8 cellular contexts compared by ENCODE assay signal in genomic region chr1:145281037-145281727, GRCh38. TPM values are rescaled to one million over a fixed set of nuclear protein-coding genes. Genes with fewer than 3 reads are reported as not detected.
DNase-seq lines count a peak whose midpoint lies in the region; ATAC-seq, FAIRE-seq and TF ChIP-seq lines count a peak whose summit lies in the region.
"Not testable (repeated sequence)": the region's sequence is repeated elsewhere in the genome, so short reads cannot be mapped to it uniquely, and the experiment has no call there.

No MANE protein-coding gene starts in this region.

- dilution Hi-C loops in endothelial cell of umbilical vein (cut with MboI; ENCODE audit: extremely low pct_ligation_motif_present, low sequenced_read_pairs): not testable (repeated sequence)

- not testable (repeated sequence) for H4K20me1 ChIP-seq in OCI-LY7 (ENCODE audit: insufficient read depth, low read length); endothelial cell of umbilical vein (replicated peaks; ENCODE audit: control insufficient read depth, extremely low read depth, insufficient read depth, low read length)

- BruUV-seq in OCI-LY7 (replicated peaks; lab: Mats Ljungman, UMichigan) (TSS peak; percentile 95), endothelial cell of umbilical vein (replicated peaks; lab: Mats Ljungman, UMichigan) (TSS peak; percentile 99)

- H3K9ac ChIP-seq in endothelial cell of umbilical vein (replicated peaks; ENCODE audit: extremely low read depth, insufficient read depth, low read length): not testable (repeated sequence)
- peak overlapping the region; percentile 72 to 78 for H3K9ac ChIP-seq in mucosa of rectum (ENCODE audit: low read depth in 1 of 2, low read length in 2 of 2)

- intact Hi-C loops in OCI-LY7 (cut with micrococcal nuclease; ENCODE audit: unreplicated experiment); endothelial cell of umbilical vein (cut with micrococcal nuclease): not testable (repeated sequence)

- H3K9me1 ChIP-seq in endothelial cell of umbilical vein (replicated peaks; ENCODE audit: control insufficient read depth, extremely low read depth, insufficient read depth, low read length): not testable (repeated sequence)

- H3K79me2 ChIP-seq in OCI-LY7 (ENCODE audit: insufficient read depth, low read depth, low read length); endothelial cell of umbilical vein (ENCODE audit: control insufficient read depth, insufficient read depth, low read length): not testable (repeated sequence)

- H3K4me3 ChIP-seq in OCI-LY7 (ENCODE audit: low read depth, low read length, poor library complexity, severe bottlenecking) (peak overlapping the region; percentile 66), endothelial cell of umbilical vein (replicated peaks in 1 of 3; ENCODE audit: insufficient read depth in 1 of 3, low read depth in 1 of 3, low read length in 3 of 3) (peak overlapping the region in 1 of 3 experiments; percentile 15), mucosa of rectum (ENCODE audit: low read length in 2 of 2) (peak overlapping the region; percentile 68 to 79)

- not testable (repeated sequence) for H3K4me1 ChIP-seq in OCI-LY7 (ENCODE audit: insufficient read depth, low read length, poor library complexity, severe bottlenecking); endothelial cell of umbilical vein (ENCODE audit: control insufficient read depth, extremely low read depth, insufficient read depth, low read length); mucosa of rectum (ENCODE audit: control insufficient read depth in 2 of 2, insufficient read depth in 2 of 2, low read length in 2 of 2)

- peak overlapping the region; percentile 79 for H3K27ac ChIP-seq in OCI-LY7 (ENCODE audit: low read depth, low read length, poor library complexity, severe bottlenecking)
- H3K27ac ChIP-seq in endothelial cell of umbilical vein (ENCODE audit: insufficient read depth, low read depth, low read length): not testable (repeated sequence)
- H3K27ac ChIP-seq in mucosa of rectum (ENCODE audit: low read depth in 2 of 2, low read length in 2 of 2): peak overlapping the region; percentile 82 to 89

- TF ChIP-seq POLR2A in endothelial cell of umbilical vein (IDR thresholded peaks at IDR 0.05; ENCODE audit: low read depth, low read length): peak; percentile 99

- not testable (repeated sequence) for H3K27me3 ChIP-seq in endothelial cell of umbilical vein (ENCODE audit: control insufficient read depth in 2 of 2, insufficient read depth in 2 of 2, low read length in 2 of 2); mucosa of rectum (ENCODE audit: control insufficient read depth in 2 of 2, insufficient read depth in 2 of 2, low read length in 2 of 2)

- not testable (repeated sequence) for H3K9me3 ChIP-seq in OCI-LY7 (ENCODE audit: low read length); endothelial cell of umbilical vein (replicated peaks; ENCODE audit: control insufficient read depth, insufficient read depth, low read length); mucosa of rectum (ENCODE audit: control insufficient read depth in 2 of 2, low read length in 2 of 2)

- H2AFZ ChIP-seq in OCI-LY7 (ENCODE audit: low read length); endothelial cell of umbilical vein (ENCODE audit: low read depth, low read length): not testable (repeated sequence)

- peak overlapping the region; percentile 65 for H3K4me2 ChIP-seq in OCI-LY7 (ENCODE audit: low read length)
- not testable (repeated sequence) for H3K4me2 ChIP-seq in endothelial cell of umbilical vein (ENCODE audit: insufficient read depth, low read length)

- ATAC-seq in GM21717 (IDR thresholded peaks at IDR 0.05; ENCODE audit: unreplicated experiment): peak; percentile 83

- TF ChIP-seq RAD21 in Ishikawa (IDR thresholded peaks at IDR 0.05; ENCODE audit: low read depth): not testable (repeated sequence)

- not testable (repeated sequence) for TF ChIP-seq CTCF in OCI-LY7 (conservative IDR thresholded peaks at IDR 0.05; ENCODE audit: low read length); endothelial cell of umbilical vein (IDR thresholded peaks at IDR 0.05; ENCODE audit: extremely low read depth in 1 of 2, insufficient read depth in 1 of 2, low read depth in 1 of 2, low read length in 2 of 2)

- POLR2A ChIA-PET in OCI-LY7 (lab: Charles Lee): interaction anchor here (0.7 to 1.1 kb wide), 3 partner anchors 47 to 565 kb away, joined by 3 to 4 read pairs (median 3); no protein-coding TSS in a partner anchor
- POLR2A ChIA-PET in endothelial cell of umbilical vein (lab: Charles Lee): interaction anchor here (0.6 to 1.3 kb wide), 7 partner anchors 146 to 1804 kb away, joined by 3 to 7 read pairs (median 5); no protein-coding TSS in a partner anchor

- peak; percentile 73; the same call in 1 of the 2 replicates for TF ChIP-seq EP300 in Ishikawa (IDR thresholded peaks at IDR 0.05; ENCODE audit: borderline replicate concordance)

- not testable (repeated sequence) for FAIRE-seq in endothelial cell of umbilical vein (lab: Jason Lieb, UNC)

- H3K9me2 ChIP-seq in OCI-LY7 (ENCODE audit: insufficient read depth, low read length): not testable (repeated sequence)

- CTCF ChIA-PET in OCI-LY7 (lab: Charles Lee; ENCODE audit: unreplicated experiment); endothelial cell of umbilical vein (lab: Charles Lee): not testable (repeated sequence)

- H3K36me3 ChIP-seq in OCI-LY7 (ENCODE audit: insufficient read depth, low read length); endothelial cell of umbilical vein (ENCODE audit: control insufficient read depth in 2 of 2, extremely low read depth in 1 of 2, insufficient read depth in 2 of 2, low read length in 2 of 2); mucosa of rectum (ENCODE audit: control insufficient read depth in 2 of 2, insufficient read depth in 2 of 2, low read length in 2 of 2): not testable (repeated sequence)

- peak; percentile 98 for DNase-seq in DMS153 treated with DMSO at 0.1 percent for 48 hours (lab: John Stamatoyannopoulos, UW; ENCODE audit: unreplicated experiment)
- DNase-seq in OCI-LY7 (ENCODE audit: low spot score): peak; percentile 96
- DNase-seq in activated T-cell treated with anti-CD3 and anti-CD28 coated beads for 1 hour (ENCODE audit: low read depth): peak; percentile 64
- peak; percentile 95 for DNase-seq in endothelial cell of umbilical vein (ENCODE audit: low read depth, low spot score)
- DNase-seq in stimulated activated CD8-positive, alpha-beta memory T cell treated with anti-CD3 and anti-CD28 coated beads, Interleukin-2, amount 100 ng/mL, for 1 hour (ENCODE audit: low read depth in 2 of 2): peak; percentile 54 to 61

TF ChIP-seq in Ishikawa, 13 proteins besides CTCF, POLR2A, EP300 and RAD21 (continues in another document):
- TF ChIP-seq TCF12 (IDR thresholded peaks at IDR 0.05; ENCODE audit: low read depth): peak; percentile 85
- 0 out of 2 replicates have a peak, but pooled peaks have one; percentile 19 for TF ChIP-seq TAF1 (IDR thresholded peaks at IDR 0.05; ENCODE audit: low read depth)
- TF ChIP-seq YY1 (IDR thresholded peaks at IDR 0.05; ENCODE audit: low read depth): peak; percentile 78
- peak; percentile 58; the same call in 1 of the 2 replicates for TF ChIP-seq MAX (IDR thresholded peaks at IDR 0.05)
- peak; percentile 76 for TF ChIP-seq TEAD4 (IDR thresholded peaks at IDR 0.05)
- TF ChIP-seq NFIC (IDR thresholded peaks at IDR 0.05): peak; percentile 47
- peak; percentile 23; the same call in 1 of the 2 replicates for TF ChIP-seq CEBPB (IDR thresholded peaks at IDR 0.05)
- 0 out of 2 replicates have a peak, but pooled peaks have one; percentile 6 for TF ChIP-seq EGR1 (IDR thresholded peaks at IDR 0.05)

TF ChIP-seq in endothelial cell of umbilical vein, 7 proteins besides CTCF, POLR2A, EP300 and RAD21:
- TF ChIP-seq POLR2AphosphoS5 (IDR thresholded peaks at IDR 0.05; ENCODE audit: insufficient read depth, low read depth, low read length): peak; percentile 100

RNA-seq across cellular contexts. Expression of gene PPIAL4D, which starts 39.2 kb away (rescaled TPM):
- not detected in 2 replicates for total RNA-seq in OCI-LY7 (2014; rRNA removed; shearing (Covaris generic))
- total RNA-seq in OCI-LY7 (2022) (not detected in 2 replicates), endothelial cell of umbilical vein (not detected in 2 replicates)
- not detected in 2 replicates for polyA plus RNA-seq in endothelial cell of umbilical vein
- polyA plus RNA-seq in endothelial cell of umbilical vein (2011; cell fraction: cytosol; rRNA removed): not detected in 2 replicates
- polyA plus RNA-seq in endothelial cell of umbilical vein (2011; cell fraction: nucleus; rRNA removed): not detected in 2 replicates
- polyA plus RNA-seq in endothelial cell of umbilical vein (2012): not detected in 2 replicates
- polyA minus RNA-seq in endothelial cell of umbilical vein: not detected in 2 replicates
- polyA minus RNA-seq in endothelial cell of umbilical vein (2011; cell fraction: cytosol; rRNA and poly(A)+ RNA removed): not detected
- polyA minus RNA-seq in endothelial cell of umbilical vein (2011; cell fraction: nucleus; rRNA and poly(A)+ RNA removed): not detected in 2 replicates
